1 cellular context compared by ENCODE assay signal in genomic region chr22:48044484-48045060, GRCh38.
TF ChIP-seq lines count a peak whose summit lies in the region.

No MANE protein-coding gene starts in this region.

TF ChIP-seq in WTC11, 78 proteins besides CTCF, POLR2A, EP300 and RAD21 (continued from another document):
- TF ChIP-seq ZNF532 (CRISPR knock-in tag; IDR thresholded peaks at IDR 0.05; ENCODE audit: borderline replicate concordance) (no peak), RELA (CRISPR knock-in tag; IDR thresholded peaks at IDR 0.05; ENCODE audit: borderline replicate concordance) (no peak)
- TF ChIP-seq, protein P1, sequence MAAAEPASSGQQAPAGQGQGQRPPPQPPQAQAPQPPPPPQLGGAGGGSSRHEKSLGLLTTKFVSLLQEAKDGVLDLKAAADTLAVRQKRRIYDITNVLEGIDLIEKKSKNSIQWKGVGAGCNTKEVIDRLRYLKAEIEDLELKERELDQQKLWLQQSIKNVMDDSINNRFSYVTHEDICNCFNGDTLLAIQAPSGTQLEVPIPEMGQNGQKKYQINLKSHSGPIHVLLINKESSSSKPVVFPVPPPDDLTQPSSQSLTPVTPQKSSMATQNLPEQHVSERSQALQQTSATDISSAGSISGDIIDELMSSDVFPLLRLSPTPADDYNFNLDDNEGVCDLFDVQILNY (CRISPR knock-in tag; IDR thresholded peaks at IDR 0.05) = no peak
- TF ChIP-seq, protein P2, sequence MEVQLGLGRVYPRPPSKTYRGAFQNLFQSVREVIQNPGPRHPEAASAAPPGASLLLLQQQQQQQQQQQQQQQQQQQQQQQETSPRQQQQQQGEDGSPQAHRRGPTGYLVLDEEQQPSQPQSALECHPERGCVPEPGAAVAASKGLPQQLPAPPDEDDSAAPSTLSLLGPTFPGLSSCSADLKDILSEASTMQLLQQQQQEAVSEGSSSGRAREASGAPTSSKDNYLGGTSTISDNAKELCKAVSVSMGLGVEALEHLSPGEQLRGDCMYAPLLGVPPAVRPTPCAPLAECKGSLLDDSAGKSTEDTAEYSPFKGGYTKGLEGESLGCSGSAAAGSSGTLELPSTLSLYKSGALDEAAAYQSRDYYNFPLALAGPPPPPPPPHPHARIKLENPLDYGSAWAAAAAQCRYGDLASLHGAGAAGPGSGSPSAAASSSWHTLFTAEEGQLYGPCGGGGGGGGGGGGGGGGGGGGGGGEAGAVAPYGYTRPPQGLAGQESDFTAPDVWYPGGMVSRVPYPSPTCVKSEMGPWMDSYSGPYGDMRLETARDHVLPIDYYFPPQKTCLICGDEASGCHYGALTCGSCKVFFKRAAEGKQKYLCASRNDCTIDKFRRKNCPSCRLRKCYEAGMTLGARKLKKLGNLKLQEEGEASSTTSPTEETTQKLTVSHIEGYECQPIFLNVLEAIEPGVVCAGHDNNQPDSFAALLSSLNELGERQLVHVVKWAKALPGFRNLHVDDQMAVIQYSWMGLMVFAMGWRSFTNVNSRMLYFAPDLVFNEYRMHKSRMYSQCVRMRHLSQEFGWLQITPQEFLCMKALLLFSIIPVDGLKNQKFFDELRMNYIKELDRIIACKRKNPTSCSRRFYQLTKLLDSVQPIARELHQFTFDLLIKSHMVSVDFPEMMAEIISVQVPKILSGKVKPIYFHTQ (CRISPR knock-in tag; IDR thresholded peaks at IDR 0.05) = no peak
